Comparison of ENCODE assay signal across 14 cellular contexts in the genomic region with DNA sequence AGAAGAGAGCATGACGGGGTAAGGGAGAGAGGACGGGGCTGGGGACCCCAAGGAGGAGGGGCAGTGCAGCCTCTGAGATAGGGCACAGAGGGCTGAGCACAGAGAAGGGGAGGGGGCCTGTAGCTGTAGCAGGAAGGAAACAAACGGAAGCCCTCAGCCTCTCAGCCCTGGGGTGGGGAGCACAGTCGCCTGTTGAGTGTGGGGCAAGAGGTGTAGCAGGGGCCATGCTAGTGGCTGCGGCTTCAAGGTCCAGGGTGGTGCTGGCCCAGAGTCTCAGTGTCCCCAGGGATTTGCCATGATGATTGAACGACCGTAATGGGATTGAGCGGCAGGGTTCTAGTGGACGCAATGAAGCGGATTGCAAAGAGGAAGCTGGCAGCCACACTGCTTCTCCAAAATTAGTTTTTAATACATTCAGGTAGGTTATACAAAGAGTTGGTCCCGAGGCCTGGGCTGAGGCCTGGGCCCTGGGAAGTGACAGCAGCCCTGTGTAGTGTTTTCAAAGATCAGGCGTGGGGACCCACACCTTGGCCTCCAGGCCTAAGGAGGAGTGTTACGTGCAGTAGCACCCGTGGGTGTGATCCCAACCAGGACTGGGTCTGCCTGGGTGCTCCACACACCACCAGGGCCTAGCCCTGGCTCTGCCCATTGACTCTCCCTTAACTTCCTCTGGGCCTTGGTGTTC. TPM values are rescaled to one million over a fixed set of nuclear protein-coding genes. Genes with fewer than 3 reads are reported as not detected.
A peak's percentile ranks its signal among the peaks of the same experiment; 100 is the strongest.
DNase-seq lines count a peak whose midpoint lies in the region; ATAC-seq and TF ChIP-seq lines count a peak whose summit lies in the region.
"Had no signal": no experiment of that assay in that cellular context is flagged by ENCODE, and none has a peak within 500 bp of the region (broad histone marks: within the 10 kb centered on the region; RNA-seq: fewer than 3 reads in every experiment).

No MANE protein-coding gene starts in this region.

- TF ChIP-seq CTCF in sigmoid colon (IDR thresholded peaks at IDR 0.05): no peak
- TF ChIP-seq CTCF in SK-N-SH (IDR thresholded peaks at IDR 0.05): no peak
- TF ChIP-seq CTCF in PC-3 (conservative IDR thresholded peaks at IDR 0.05; ENCODE audit: low read depth, low read length): no peak

- TF ChIP-seq RAD21 in SK-N-SH (IDR thresholded peaks at IDR 0.05; ENCODE audit: low read length): no peak

- no peak for ATAC-seq in right cardiac atrium
- ATAC-seq in HG03432 (IDR thresholded peaks at IDR 0.05; ENCODE audit: unreplicated experiment): no peak
- ATAC-seq in HG02885 (IDR thresholded peaks at IDR 0.05; ENCODE audit: poor library complexity, unreplicated experiment): no peak
- no peak for ATAC-seq in PC-3
- ATAC-seq: naive thymus-derived CD8-positive, alpha-beta T cell; right lobe of liver had no signal

- no peaks in the 10 kb centered on the region for H3F3A ChIP-seq in SK-N-SH (replicated peaks; ENCODE audit: insufficient read depth)
- no peaks in the 10 kb centered on the region for H3F3A ChIP-seq in PC-3 (ENCODE audit: low read length, unreplicated experiment)

- intact Hi-C loops in right cardiac atrium (cut with DNase I): no loop called here
- intact Hi-C loops in sigmoid colon (cut with DNase I): no loop called here
- intact Hi-C loops in PC-3 (cut with micrococcal nuclease): no loop called here

- no peak overlapping the region for H3K4me3 ChIP-seq in BLaER1
- no peak overlapping the region for H3K4me3 ChIP-seq in right cardiac atrium (ENCODE audit: low read length)
- no peak overlapping the region for H3K4me3 ChIP-seq in sigmoid colon
- no peak overlapping the region for H3K4me3 ChIP-seq in SK-N-SH (ENCODE audit: low read depth in 2 of 2, low read length in 1 of 2)
- no peak overlapping the region for H3K4me3 ChIP-seq in PC-3 (ENCODE audit: low read length)
- H3K4me3 ChIP-seq: right lobe of liver, SJCRH30 had no signal

- H2AFZ ChIP-seq in SK-N-SH (ENCODE audit: low read depth) (no peak overlapping the region), PC-3 (ENCODE audit: low read length) (no peak overlapping the region)

- peak; percentile 40 for DNase-seq in OCI-M2 (lab: John Stamatoyannopoulos, UW; ENCODE audit: unreplicated experiment)
- peak in 1 of 3 donors; percentile 49 for DNase-seq in right cardiac atrium
- peak; percentile 50 for DNase-seq in sigmoid colon
- DNase-seq in SK-N-SH: no peak
- DNase-seq in PC-3: no peak
- DNase-seq: activated naive CD4-positive, alpha-beta T cell treated with anti-CD3 and anti-CD28 coated beads for 36 hours; DMS153; stimulated activated naive CD4-positive, alpha-beta T cell treated with Interleukin-2 at 50 U/mL for 16 hours had no signal

- H3K27ac ChIP-seq in BLaER1: no peak overlapping the region
- H3K27ac ChIP-seq in right cardiac atrium (ENCODE audit: low read length): peak overlapping the region; percentile 14
- peak overlapping the region; percentile 23 to 73 (median 46) for H3K27ac ChIP-seq in sigmoid colon
- no peak overlapping the region for H3K27ac ChIP-seq in SK-N-SH (ENCODE audit: low read depth in 2 of 2, low read length in 1 of 2)
- no peak overlapping the region for H3K27ac ChIP-seq in PC-3 (ENCODE audit: low read length)
- H3K27ac ChIP-seq: right lobe of liver, SJCRH30 had no signal

- CTCF ChIA-PET in SK-N-SH (lab: Yijun Ruan, JAX) (interaction anchor here (1.2 kb wide), 1 partner anchor 23 kb away, joined by 3 read pairs; no protein-coding TSS in a partner anchor), PC-3 (lab: Charles Lee) (interaction anchor here (0.6 kb wide), 1 partner anchor 31 kb away, joined by 5 read pairs; no protein-coding TSS in a partner anchor)

- H3K27me3 ChIP-seq in BLaER1 (peaks cover 6% of the 10 kb centered on the region; the same call in 1 of the 2 replicates), right cardiac atrium (ENCODE audit: control insufficient read depth, insufficient read depth) (no peaks in the 10 kb centered on the region), sigmoid colon (no peaks in the 10 kb centered on the region), SK-N-SH (ENCODE audit: insufficient read depth) (no peaks in the 10 kb centered on the region), PC-3 (ENCODE audit: low read length) (no peaks in the 10 kb centered on the region)
- H3K27me3 ChIP-seq: right lobe of liver, SJCRH30 had no signal

- WGBS in right cardiac atrium: 72% methylated on average over 14 of the region's 14 CpGs
- WGBS in sigmoid colon, 2 donors: 75 to 85% methylated on average over 14 of the region's 14 CpGs
- WGBS in SK-N-SH (ENCODE audit: low lambda C conversion rate): 85% methylated on average over 11 of the region's 14 CpGs

- peak overlapping the region; percentile 58 for H3K4me2 ChIP-seq in BLaER1
- no peak overlapping the region for H3K4me2 ChIP-seq in SK-N-SH
- no peak overlapping the region for H3K4me2 ChIP-seq in PC-3 (ENCODE audit: low read length)

- H3K9me3 ChIP-seq in BLaER1: no peaks in the 10 kb centered on the region
- H3K9me3 ChIP-seq in right cardiac atrium (ENCODE audit: control insufficient read depth, low read length): no peaks in the 10 kb centered on the region
- H3K9me3 ChIP-seq in sigmoid colon: no peaks in the 10 kb centered on the region
- no peaks in the 10 kb centered on the region for H3K9me3 ChIP-seq in SK-N-SH
- no peaks in the 10 kb centered on the region for H3K9me3 ChIP-seq in PC-3 (ENCODE audit: low read length)
- H3K9me3 ChIP-seq: right lobe of liver, SJCRH30 had no signal

- 0 out of 2 replicates have a peak, but pooled peaks cover 7% of the 10 kb centered on the region for H4K20me1 ChIP-seq in BLaER1
- no peaks in the 10 kb centered on the region for H4K20me1 ChIP-seq in SK-N-SH (ENCODE audit: insufficient read depth)
- H4K20me1 ChIP-seq in PC-3 (ENCODE audit: low read length): no peaks in the 10 kb centered on the region

- TF ChIP-seq EP300 in sigmoid colon (IDR thresholded peaks at IDR 0.05) (no peak), SK-N-SH (IDR thresholded peaks at IDR 0.05; ENCODE audit: borderline replicate concordance in 1 of 2, low read depth in 1 of 2, low read length in 1 of 2) (no peak)

- peaks cover 12% of the 10 kb centered on the region; the same call in 1 of the 2 replicates for H3K36me3 ChIP-seq in BLaER1
- H3K36me3 ChIP-seq in sigmoid colon: no peaks in the 10 kb centered on the region
- no peaks in the 10 kb centered on the region for H3K36me3 ChIP-seq in SK-N-SH (replicated peaks in 1 of 2; ENCODE audit: control insufficient read depth in 1 of 2, insufficient read depth in 2 of 2, low read length in 1 of 2)
- H3K36me3 ChIP-seq in PC-3 (ENCODE audit: low read depth, low read length): no peaks in the 10 kb centered on the region
- H3K36me3 ChIP-seq: right lobe of liver, SJCRH30 had no signal

- H3K79me2 ChIP-seq in SK-N-SH (ENCODE audit: insufficient read depth) (no peaks in the 10 kb centered on the region), PC-3 (ENCODE audit: low read length) (no peaks in the 10 kb centered on the region)

- TF ChIP-seq POLR2A in sigmoid colon (IDR thresholded peaks at IDR 0.05): no peak

- H3K9me2 ChIP-seq in SK-N-SH (no peaks in the 10 kb centered on the region), PC-3 (replicated peaks; ENCODE audit: low read length) (no peaks in the 10 kb centered on the region)

- no peak overlapping the region for H3K9ac ChIP-seq in BLaER1
- H3K9ac ChIP-seq in SK-N-SH: no peak overlapping the region
- no peak overlapping the region for H3K9ac ChIP-seq in PC-3 (ENCODE audit: low read length)

- POLR2A ChIA-PET in SK-N-SH (lab: Yijun Ruan, JAX) (no interaction called here), PC-3 (lab: Charles Lee; ENCODE audit: unreplicated experiment) (no interaction called here)

- H3K4me1 ChIP-seq in BLaER1 (peaks cover 76% of the 10 kb centered on the region), right cardiac atrium (ENCODE audit: control insufficient read depth, insufficient read depth, low read length) (peaks cover 4% of the 10 kb centered on the region), sigmoid colon (peaks cover 0 to 39% (median 36%) of the 10 kb centered on the region in 4 donors), SK-N-SH (ENCODE audit: control insufficient read depth in 1 of 2, insufficient read depth in 2 of 2, low read depth in 1 of 2, low read length in 1 of 2) (no peaks in the 10 kb centered on the region), PC-3 (ENCODE audit: insufficient read depth, low read length) (no peaks in the 10 kb centered on the region)
- H3K4me1 ChIP-seq: right lobe of liver had no signal

- BruUV-seq in PC-3 (replicated peaks; lab: Mats Ljungman, UMichigan): no TSS peak

TF ChIP-seq in SK-N-SH, 30 proteins besides CTCF, POLR2A, EP300 and RAD21:
- no peak for TF ChIP-seq EZH2phosphoT487 (IDR thresholded peaks at IDR 0.05; ENCODE audit: borderline replicate concordance, low read depth)
- no peak for TF ChIP-seq MEF2A (IDR thresholded peaks at IDR 0.05; ENCODE audit: borderline replicate concordance, low read depth)
- no peak for TF ChIP-seq JUND (IDR thresholded peaks at IDR 0.05)
- TF ChIP-seq FOSL2 (IDR thresholded peaks at IDR 0.05; ENCODE audit: borderline replicate concordance, low read depth): no peak
- TF ChIP-seq RXRA (IDR thresholded peaks at IDR 0.05; ENCODE audit: borderline replicate concordance, low read depth): no peak
- no peak for TF ChIP-seq RCOR1 (IDR thresholded peaks at IDR 0.05; ENCODE audit: low read length)
- TF ChIP-seq GABPA (IDR thresholded peaks at IDR 0.05; ENCODE audit: low read depth): no peak
- no peak for TF ChIP-seq CHD2 (IDR thresholded peaks at IDR 0.05; ENCODE audit: low read length, partially characterized antibody)
- TF ChIP-seq, protein P1, sequence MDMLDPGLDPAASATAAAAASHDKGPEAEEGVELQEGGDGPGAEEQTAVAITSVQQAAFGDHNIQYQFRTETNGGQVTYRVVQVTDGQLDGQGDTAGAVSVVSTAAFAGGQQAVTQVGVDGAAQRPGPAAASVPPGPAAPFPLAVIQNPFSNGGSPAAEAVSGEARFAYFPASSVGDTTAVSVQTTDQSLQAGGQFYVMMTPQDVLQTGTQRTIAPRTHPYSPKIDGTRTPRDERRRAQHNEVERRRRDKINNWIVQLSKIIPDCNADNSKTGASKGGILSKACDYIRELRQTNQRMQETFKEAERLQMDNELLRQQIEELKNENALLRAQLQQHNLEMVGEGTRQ (IDR thresholded peaks at IDR 0.05; ENCODE audit: borderline replicate concordance, low read depth, low read length): no peak
- no peak for TF ChIP-seq POLR2AphosphoS5 (IDR thresholded peaks at IDR 0.05; ENCODE audit: low read depth, low read length)
- TF ChIP-seq GATA2 (CRISPR knock-in tag; IDR thresholded peaks at IDR 0.05): no peak
- TF ChIP-seq NFIC (IDR thresholded peaks at IDR 0.05; ENCODE audit: borderline replicate concordance): no peak
- TF ChIP-seq MXI1 (IDR thresholded peaks at IDR 0.05; ENCODE audit: low read depth, low read length): no peak

RNA-seq across cellular contexts. Expression of a gene that starts 13.3 kb away (rescaled TPM):
- total RNA-seq in right cardiac atrium (10 to 100 TPM; 27.7 to 49.9 (median 44.9) TPM), sigmoid colon (10 to 100 TPM in 3 of 4 donors, 1 to 10 TPM in 1; 6.4 to 30.7 (median 16.2) TPM), PC-3 (2014; rRNA removed) (not detected in 2 replicates)
- polyA plus RNA-seq in right cardiac atrium (72.1 TPM), sigmoid colon (10 to 100 TPM in 1 of 3 donors, 1 to 10 TPM in 1, under 1 TPM in 1; 0.69 to 18.3 (median 1.8) TPM), SK-N-SH (2012; rRNA removed) (0.19 and 0.43 TPM in 2 replicates)
- 0.28 and 0.30 TPM in 2 replicates for polyA plus RNA-seq in SK-N-SH (2012; cell fraction: cytosol; rRNA removed)
- 0.42 and 0.57 TPM in 2 replicates for polyA plus RNA-seq in SK-N-SH (2012; cell fraction: nucleus; rRNA removed)
- polyA plus RNA-seq: naive thymus-derived CD8-positive, alpha-beta T cell had no signal

Comparison
In these comparisons a context has a peak if more than half of its experiments do, and no peak if none do; other contexts are left out.
1. H3K27ac ChIP-seq: peak in right cardiac atrium (single experiment) and sigmoid colon (4 of 4); none in BLaER1 (single experiment), SK-N-SH (0 of 2) and PC-3 (single experiment).
2. DNase-seq: peak in OCI-M2 (single experiment) and sigmoid colon (single experiment); none in SK-N-SH (single experiment) and PC-3 (single experiment).